In the genomic region with DNA sequence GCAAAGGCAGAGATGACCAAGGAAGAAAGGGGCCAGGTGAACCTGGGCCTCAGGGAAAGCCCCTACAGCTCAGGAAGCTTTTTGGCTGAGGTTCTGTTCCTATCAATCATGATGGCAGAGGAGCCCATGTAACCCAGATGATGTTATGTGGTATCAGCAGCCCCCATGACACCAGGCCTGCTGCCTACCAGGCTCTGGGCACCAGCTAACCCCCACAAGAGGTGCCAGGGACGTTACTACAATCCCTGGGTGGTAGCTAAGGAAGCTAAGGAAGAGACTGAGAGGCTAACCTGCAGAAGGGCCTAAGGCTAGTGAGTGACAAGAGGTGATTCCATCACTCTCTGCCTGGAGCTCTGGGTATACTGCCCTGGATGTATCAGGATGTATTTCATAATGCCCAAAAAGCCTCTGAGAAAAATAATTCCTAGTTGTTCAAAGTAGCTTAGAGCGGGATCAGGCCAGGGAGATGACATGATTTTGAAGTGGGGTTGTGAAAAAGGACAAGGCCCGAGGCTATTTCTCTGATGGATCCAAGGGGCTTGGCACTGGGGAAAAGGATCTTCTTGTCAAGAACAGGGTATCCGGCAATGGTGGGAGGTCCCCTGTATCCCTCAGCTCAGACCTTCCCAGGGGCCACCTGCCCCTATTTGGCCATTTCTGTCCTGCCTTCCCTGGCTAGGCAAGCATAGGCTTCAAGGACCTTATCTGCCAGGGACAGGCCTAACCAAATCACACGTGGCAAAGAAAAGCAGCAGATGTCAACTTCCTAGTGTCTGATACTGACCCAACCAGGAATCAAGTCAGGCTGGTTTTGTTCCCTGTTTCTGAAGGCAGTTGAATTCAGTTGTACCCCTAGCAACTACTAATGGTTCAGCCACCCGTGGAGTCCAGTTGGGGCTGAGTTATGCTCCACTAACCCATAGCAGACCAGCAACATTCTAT, we compare ENCODE assay signal across 1 cellular context.
TF ChIP-seq lines count a peak whose summit lies in the region.

No MANE protein-coding gene starts in this region.

TF ChIP-seq in K562, 482 proteins besides CTCF, POLR2A, EP300 and RAD21 (continued from another document and continues in another):
- TF ChIP-seq ELF2 (CRISPR knock-in tag; IDR thresholded peaks at IDR 0.05) (no peak), ZNF347 (CRISPR knock-in tag; IDR thresholded peaks at IDR 0.05; ENCODE audit: low read depth) (no peak), ZKSCAN1 (IDR thresholded peaks at IDR 0.05; ENCODE audit: low read depth, low read length) (peak; percentile 81), KDM1A (IDR thresholded peaks at IDR 0.05) (no peak), ZKSCAN8 (CRISPR knock-in tag; IDR thresholded peaks at IDR 0.05) (no peak), MCM7 (IDR thresholded peaks at IDR 0.05) (no peak), ZBED1 (IDR thresholded peaks at IDR 0.05) (no peak), MYBL2 (IDR thresholded peaks at IDR 0.05; ENCODE audit: low read depth) (no peak), MYBL2 (CRISPR knock-in tag; IDR thresholded peaks at IDR 0.05; ENCODE audit: borderline replicate concordance) (no peak), KLF13 (tag; IDR thresholded peaks at IDR 0.05; ENCODE audit: borderline replicate concordance, low read depth) (no peak), HDAC8 (tag; IDR thresholded peaks at IDR 0.05) (no peak), SRF (CRISPR knock-in tag; IDR thresholded peaks at IDR 0.05) (peak in 1 of 2 experiments; percentile 92; a peak in 2 of 4 replicates), CBFB (CRISPR knock-in tag; IDR thresholded peaks at IDR 0.05) (no peak), TCF7L2 (IDR thresholded peaks at IDR 0.05; ENCODE audit: low read depth, low read length) (no peak), TAF7 (tag; IDR thresholded peaks at IDR 0.05) (no peak), PHF8 (IDR thresholded peaks at IDR 0.05; ENCODE audit: borderline replicate concordance, low read length) (no peak), RUNX1 (IDR thresholded peaks at IDR 0.05; ENCODE audit: low read depth) (no peak), ZNF695 (CRISPR knock-in tag; IDR thresholded peaks at IDR 0.05) (no peak), PHB (CRISPR knock-in tag; IDR thresholded peaks at IDR 0.05) (no peak), ZNF551 (CRISPR knock-in tag; IDR thresholded peaks at IDR 0.05) (no peak), ARHGAP35 (IDR thresholded peaks at IDR 0.05; ENCODE audit: partially characterized antibody) (no peak), IRF2 (CRISPR knock-in tag; IDR thresholded peaks at IDR 0.05) (no peak), TEAD2 (tag; IDR thresholded peaks at IDR 0.05) (no peak), POU5F1 (IDR thresholded peaks at IDR 0.05; ENCODE audit: borderline replicate concordance, low read depth, low read length, partially characterized antibody) (no peak), POLR2H (tag; IDR thresholded peaks at IDR 0.05; ENCODE audit: low read depth) (no peak), EZH2 (IDR thresholded peaks at IDR 0.05; ENCODE audit: borderline replicate concordance, low read depth, low read length) (no peak), FOXA3 (CRISPR knock-in tag; conservative IDR thresholded peaks at IDR 0.05 in 1 of 2, IDR thresholded peaks at IDR 0.05 in 1 of 2) (0 out of 4 replicates have a peak, but pooled peaks of 1 of the 2 experiments have one; percentile 20), ESRRA (IDR thresholded peaks at IDR 0.05; ENCODE audit: borderline replicate concordance, low read depth) (no peak), ETS2 (tag; IDR thresholded peaks at IDR 0.05; ENCODE audit: borderline replicate concordance, poor library complexity, severe bottlenecking) (no peak), TAF15 (IDR thresholded peaks at IDR 0.05; ENCODE audit: low read depth, low read length) (no peak)
- TF ChIP-seq, protein P1, sequence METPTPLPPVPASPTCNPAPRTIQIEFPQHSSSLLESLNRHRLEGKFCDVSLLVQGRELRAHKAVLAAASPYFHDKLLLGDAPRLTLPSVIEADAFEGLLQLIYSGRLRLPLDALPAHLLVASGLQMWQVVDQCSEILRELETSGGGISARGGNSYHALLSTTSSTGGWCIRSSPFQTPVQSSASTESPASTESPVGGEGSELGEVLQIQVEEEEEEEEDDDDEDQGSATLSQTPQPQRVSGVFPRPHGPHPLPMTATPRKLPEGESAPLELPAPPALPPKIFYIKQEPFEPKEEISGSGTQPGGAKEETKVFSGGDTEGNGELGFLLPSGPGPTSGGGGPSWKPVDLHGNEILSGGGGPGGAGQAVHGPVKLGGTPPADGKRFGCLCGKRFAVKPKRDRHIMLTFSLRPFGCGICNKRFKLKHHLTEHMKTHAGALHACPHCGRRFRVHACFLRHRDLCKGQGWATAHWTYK (CRISPR knock-in tag; IDR thresholded peaks at IDR 0.05): no peak
- TF ChIP-seq, protein P2, sequence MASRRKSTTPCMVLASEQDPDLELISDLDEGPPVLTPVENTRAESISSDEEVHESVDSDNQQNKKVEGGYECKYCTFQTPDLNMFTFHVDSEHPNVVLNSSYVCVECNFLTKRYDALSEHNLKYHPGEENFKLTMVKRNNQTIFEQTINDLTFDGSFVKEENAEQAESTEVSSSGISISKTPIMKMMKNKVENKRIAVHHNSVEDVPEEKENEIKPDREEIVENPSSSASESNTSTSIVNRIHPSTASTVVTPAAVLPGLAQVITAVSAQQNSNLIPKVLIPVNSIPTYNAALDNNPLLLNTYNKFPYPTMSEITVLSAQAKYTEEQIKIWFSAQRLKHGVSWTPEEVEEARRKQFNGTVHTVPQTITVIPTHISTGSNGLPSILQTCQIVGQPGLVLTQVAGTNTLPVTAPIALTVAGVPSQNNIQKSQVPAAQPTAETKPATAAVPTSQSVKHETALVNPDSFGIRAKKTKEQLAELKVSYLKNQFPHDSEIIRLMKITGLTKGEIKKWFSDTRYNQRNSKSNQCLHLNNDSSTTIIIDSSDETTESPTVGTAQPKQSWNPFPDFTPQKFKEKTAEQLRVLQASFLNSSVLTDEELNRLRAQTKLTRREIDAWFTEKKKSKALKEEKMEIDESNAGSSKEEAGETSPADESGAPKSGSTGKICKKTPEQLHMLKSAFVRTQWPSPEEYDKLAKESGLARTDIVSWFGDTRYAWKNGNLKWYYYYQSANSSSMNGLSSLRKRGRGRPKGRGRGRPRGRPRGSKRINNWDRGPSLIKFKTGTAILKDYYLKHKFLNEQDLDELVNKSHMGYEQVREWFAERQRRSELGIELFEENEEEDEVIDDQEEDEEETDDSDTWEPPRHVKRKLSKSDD (conservative IDR thresholded peaks at IDR 0.05; ENCODE audit: low read length): no peak
- TF ChIP-seq, protein P3, sequence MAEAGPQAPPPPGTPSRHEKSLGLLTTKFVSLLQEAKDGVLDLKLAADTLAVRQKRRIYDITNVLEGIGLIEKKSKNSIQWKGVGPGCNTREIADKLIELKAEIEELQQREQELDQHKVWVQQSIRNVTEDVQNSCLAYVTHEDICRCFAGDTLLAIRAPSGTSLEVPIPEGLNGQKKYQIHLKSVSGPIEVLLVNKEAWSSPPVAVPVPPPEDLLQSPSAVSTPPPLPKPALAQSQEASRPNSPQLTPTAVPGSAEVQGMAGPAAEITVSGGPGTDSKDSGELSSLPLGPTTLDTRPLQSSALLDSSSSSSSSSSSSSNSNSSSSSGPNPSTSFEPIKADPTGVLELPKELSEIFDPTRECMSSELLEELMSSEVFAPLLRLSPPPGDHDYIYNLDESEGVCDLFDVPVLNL (CRISPR knock-in tag; IDR thresholded peaks at IDR 0.05; ENCODE audit: low read depth): no peak
- TF ChIP-seq, protein P4, sequence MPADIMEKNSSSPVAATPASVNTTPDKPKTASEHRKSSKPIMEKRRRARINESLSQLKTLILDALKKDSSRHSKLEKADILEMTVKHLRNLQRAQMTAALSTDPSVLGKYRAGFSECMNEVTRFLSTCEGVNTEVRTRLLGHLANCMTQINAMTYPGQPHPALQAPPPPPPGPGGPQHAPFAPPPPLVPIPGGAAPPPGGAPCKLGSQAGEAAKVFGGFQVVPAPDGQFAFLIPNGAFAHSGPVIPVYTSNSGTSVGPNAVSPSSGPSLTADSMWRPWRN (IDR thresholded peaks at IDR 0.05; ENCODE audit: low read depth): no peak
- TF ChIP-seq, protein P5, sequence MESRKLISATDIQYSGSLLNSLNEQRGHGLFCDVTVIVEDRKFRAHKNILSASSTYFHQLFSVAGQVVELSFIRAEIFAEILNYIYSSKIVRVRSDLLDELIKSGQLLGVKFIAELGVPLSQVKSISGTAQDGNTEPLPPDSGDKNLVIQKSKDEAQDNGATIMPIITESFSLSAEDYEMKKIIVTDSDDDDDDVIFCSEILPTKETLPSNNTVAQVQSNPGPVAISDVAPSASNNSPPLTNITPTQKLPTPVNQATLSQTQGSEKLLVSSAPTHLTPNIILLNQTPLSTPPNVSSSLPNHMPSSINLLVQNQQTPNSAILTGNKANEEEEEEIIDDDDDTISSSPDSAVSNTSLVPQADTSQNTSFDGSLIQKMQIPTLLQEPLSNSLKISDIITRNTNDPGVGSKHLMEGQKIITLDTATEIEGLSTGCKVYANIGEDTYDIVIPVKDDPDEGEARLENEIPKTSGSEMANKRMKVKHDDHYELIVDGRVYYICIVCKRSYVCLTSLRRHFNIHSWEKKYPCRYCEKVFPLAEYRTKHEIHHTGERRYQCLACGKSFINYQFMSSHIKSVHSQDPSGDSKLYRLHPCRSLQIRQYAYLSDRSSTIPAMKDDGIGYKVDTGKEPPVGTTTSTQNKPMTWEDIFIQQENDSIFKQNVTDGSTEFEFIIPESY (CRISPR knock-in tag; IDR thresholded peaks at IDR 0.05): no peak
- TF ChIP-seq, protein P6, sequence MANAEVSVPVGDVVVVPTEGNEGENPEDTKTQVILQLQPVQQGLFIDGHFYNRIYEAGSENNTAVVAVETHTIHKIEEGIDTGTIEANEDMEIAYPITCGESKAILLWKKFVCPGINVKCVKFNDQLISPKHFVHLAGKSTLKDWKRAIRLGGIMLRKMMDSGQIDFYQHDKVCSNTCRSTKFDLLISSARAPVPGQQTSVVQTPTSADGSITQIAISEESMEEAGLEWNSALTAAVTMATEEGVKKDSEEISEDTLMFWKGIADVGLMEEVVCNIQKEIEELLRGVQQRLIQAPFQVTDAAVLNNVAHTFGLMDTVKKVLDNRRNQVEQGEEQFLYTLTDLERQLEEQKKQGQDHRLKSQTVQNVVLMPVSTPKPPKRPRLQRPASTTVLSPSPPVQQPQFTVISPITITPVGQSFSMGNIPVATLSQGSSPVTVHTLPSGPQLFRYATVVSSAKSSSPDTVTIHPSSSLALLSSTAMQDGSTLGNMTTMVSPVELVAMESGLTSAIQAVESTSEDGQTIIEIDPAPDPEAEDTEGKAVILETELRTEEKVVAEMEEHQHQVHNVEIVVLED (CRISPR knock-in tag; IDR thresholded peaks at IDR 0.05): no peak
- TF ChIP-seq, protein P7, sequence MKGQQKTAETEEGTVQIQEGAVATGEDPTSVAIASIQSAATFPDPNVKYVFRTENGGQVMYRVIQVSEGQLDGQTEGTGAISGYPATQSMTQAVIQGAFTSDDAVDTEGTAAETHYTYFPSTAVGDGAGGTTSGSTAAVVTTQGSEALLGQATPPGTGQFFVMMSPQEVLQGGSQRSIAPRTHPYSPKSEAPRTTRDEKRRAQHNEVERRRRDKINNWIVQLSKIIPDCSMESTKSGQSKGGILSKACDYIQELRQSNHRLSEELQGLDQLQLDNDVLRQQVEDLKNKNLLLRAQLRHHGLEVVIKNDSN (CRISPR knock-in tag; IDR thresholded peaks at IDR 0.05): peak; percentile 77
- TF ChIP-seq, protein P8, sequence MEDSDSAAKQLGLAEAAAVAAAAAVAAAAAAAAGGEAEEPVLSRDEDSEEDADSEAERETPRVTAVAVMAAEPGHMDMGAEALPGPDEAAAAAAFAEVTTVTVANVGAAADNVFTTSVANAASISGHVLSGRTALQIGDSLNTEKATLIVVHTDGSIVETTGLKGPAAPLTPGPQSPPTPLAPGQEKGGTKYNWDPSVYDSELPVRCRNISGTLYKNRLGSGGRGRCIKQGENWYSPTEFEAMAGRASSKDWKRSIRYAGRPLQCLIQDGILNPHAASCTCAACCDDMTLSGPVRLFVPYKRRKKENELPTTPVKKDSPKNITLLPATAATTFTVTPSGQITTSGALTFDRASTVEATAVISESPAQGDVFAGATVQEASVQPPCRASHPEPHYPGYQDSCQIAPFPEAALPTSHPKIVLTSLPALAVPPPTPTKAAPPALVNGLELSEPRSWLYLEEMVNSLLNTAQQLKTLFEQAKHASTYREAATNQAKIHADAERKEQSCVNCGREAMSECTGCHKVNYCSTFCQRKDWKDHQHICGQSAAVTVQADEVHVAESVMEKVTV (CRISPR knock-in tag; IDR thresholded peaks at IDR 0.05): no peak
- TF ChIP-seq, protein P9, sequence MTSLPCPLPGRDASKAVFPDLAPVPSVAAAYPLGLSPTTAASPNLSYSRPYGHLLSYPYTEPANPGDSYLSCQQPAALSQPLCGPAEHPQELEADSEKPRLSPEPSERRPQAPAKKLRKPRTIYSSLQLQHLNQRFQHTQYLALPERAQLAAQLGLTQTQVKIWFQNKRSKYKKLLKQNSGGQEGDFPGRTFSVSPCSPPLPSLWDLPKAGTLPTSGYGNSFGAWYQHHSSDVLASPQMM (CRISPR knock-in tag; IDR thresholded peaks at IDR 0.05): no peak
- TF ChIP-seq, protein P10, sequence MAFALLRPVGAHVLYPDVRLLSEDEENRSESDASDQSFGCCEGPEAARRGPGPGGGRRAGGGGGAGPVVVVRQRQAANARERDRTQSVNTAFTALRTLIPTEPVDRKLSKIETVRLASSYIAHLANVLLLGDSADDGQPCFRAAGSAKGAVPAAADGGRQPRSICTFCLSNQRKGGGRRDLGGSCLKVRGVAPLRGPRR (CRISPR knock-in tag; IDR thresholded peaks at IDR 0.05): no peak
- TF ChIP-seq, protein P11, sequence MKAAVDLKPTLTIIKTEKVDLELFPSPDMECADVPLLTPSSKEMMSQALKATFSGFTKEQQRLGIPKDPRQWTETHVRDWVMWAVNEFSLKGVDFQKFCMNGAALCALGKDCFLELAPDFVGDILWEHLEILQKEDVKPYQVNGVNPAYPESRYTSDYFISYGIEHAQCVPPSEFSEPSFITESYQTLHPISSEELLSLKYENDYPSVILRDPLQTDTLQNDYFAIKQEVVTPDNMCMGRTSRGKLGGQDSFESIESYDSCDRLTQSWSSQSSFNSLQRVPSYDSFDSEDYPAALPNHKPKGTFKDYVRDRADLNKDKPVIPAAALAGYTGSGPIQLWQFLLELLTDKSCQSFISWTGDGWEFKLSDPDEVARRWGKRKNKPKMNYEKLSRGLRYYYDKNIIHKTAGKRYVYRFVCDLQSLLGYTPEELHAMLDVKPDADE (conservative IDR thresholded peaks at IDR 0.05; ENCODE audit: control insufficient read depth, low read depth, low read length): no peak
- TF ChIP-seq, protein P12, sequence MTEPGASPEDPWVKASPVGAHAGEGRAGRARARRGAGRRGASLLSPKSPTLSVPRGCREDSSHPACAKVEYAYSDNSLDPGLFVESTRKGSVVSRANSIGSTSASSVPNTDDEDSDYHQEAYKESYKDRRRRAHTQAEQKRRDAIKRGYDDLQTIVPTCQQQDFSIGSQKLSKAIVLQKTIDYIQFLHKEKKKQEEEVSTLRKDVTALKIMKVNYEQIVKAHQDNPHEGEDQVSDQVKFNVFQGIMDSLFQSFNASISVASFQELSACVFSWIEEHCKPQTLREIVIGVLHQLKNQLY (CRISPR knock-in tag; conservative IDR thresholded peaks at IDR 0.05): no peak
